ENCODE assay signal across 8 cellular contexts in the genomic region with DNA sequence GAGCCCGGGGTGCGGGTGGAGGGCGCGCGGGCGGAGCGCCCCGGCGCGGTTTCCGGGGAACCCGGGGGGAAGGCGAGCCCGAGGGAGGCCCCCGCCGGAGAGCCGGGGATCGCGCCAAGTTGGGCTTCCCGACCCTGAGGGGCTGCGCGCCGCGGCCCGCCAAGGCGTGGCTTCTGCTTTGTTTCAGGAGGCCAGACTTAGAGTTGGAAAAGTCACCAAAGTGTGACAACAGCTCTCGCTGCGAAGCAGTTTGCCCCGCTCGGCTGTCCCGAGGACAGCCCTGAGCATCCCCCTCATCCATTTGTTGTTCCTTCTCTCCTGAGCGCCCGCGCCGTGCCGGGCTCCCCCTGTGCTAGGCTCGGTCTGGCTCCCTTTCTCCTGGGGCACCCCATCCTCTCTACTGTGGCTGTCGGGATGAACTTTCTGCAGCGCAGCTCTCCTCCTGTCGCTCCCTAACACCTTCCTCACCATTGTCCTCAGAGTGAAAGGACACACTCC. TPM values are rescaled to one million over a fixed set of nuclear protein-coding genes. Genes with fewer than 3 reads are reported as not detected.
DNase-seq lines count a peak whose midpoint lies in the region; ATAC-seq and TF ChIP-seq lines count a peak whose summit lies in the region.

No MANE protein-coding gene starts in this region.

- ATAC-seq in HG03571 (IDR thresholded peaks at IDR 0.05; ENCODE audit: unreplicated experiment) (peak; percentile 24), left colon (peak; percentile 34)

- intact Hi-C loops in left colon (cut with DNase I, micrococcal nuclease): no loop called here

- H3K4me1 ChIP-seq in ACC112 (ENCODE audit: control insufficient read depth, insufficient read depth, low read length, unreplicated experiment): peaks cover 11% of the 10 kb centered on the region
- peaks cover 52% of the 10 kb centered on the region for H3K4me1 ChIP-seq in stomach smooth muscle (ENCODE audit: control insufficient read depth, insufficient read depth, low read length)

- peak overlapping the region; percentile 81 for H2AFZ ChIP-seq in ACC112 (ENCODE audit: low read length, unreplicated experiment)

- no peaks in the 10 kb centered on the region for H3K79me2 ChIP-seq in ACC112 (ENCODE audit: control insufficient read depth, insufficient read depth, low read length, unreplicated experiment)

- TF ChIP-seq POLR2A in GM19193 (IDR thresholded peaks at IDR 0.05; ENCODE audit: extremely low read depth, insufficient read depth, insufficient read length): peak; percentile 5

- peak overlapping the region; percentile 87 for H3K4me3 ChIP-seq in ACC112 (ENCODE audit: low read depth, low read length)
- peak overlapping the region; percentile 83 to 95 for H3K4me3 ChIP-seq in stomach smooth muscle (ENCODE audit: low read length in 2 of 2)

- DNase-seq in astrocyte of the hippocampus (ENCODE audit: low read depth, low spot score): peak; percentile 58
- peak in 1 of 2 donors; percentile 23 for DNase-seq in left colon
- DNase-seq in NCI-H2029 (lab: John Stamatoyannopoulos, UW): no peak
- DNase-seq in stimulated activated CD4-positive, alpha-beta T cell treated with anti-CD3 and anti-CD28 coated beads, Interleukin-4, amount 100 ng/mL, for 4 hours: no peak

- H3K27me3 ChIP-seq in ACC112 (ENCODE audit: insufficient read depth, low read length): no peaks in the 10 kb centered on the region
- H3K27me3 ChIP-seq in stomach smooth muscle (ENCODE audit: control insufficient read depth in 1 of 2, insufficient read depth in 2 of 2, low read length in 2 of 2): no peaks in the 10 kb centered on the region

- H3K9me3 ChIP-seq in stomach smooth muscle (ENCODE audit: control insufficient read depth in 2 of 2, low read length in 2 of 2): no peaks in the 10 kb centered on the region

- H3K9ac ChIP-seq in stomach smooth muscle (ENCODE audit: low read length in 2 of 2): peak overlapping the region; percentile 84 to 86

- H3K36me3 ChIP-seq in ACC112 (ENCODE audit: insufficient read depth, low read length): no peaks in the 10 kb centered on the region
- no peaks in the 10 kb centered on the region for H3K36me3 ChIP-seq in stomach smooth muscle (ENCODE audit: control insufficient read depth in 2 of 2, insufficient read depth in 2 of 2, low read length in 2 of 2)

- no peak overlapping the region for H3K27ac ChIP-seq in ACC112 (ENCODE audit: low read depth, low read length)
- peak overlapping the region; percentile 62 for H3K27ac ChIP-seq in stomach smooth muscle (ENCODE audit: low read length)

RNA-seq across cellular contexts. Expression of a gene that starts 0.4 kb away (rescaled TPM):
- 10 to 100 TPM; 26.0 to 33.3 TPM for total RNA-seq in left colon

RNA-seq across cellular contexts. Expression of a gene that starts 32.2 kb away (rescaled TPM):
- under 1 TPM in 1 of 2 donors, not detected in 1; 0.25 TPM for total RNA-seq in left colon

RNA-seq across cellular contexts. Expression of a gene that starts 53.8 kb away (rescaled TPM):
- total RNA-seq in left colon: 100 to 1,000 TPM; 200 to 205 TPM
